Comparison of ENCODE assay signal across 8 cellular contexts in the genomic region with DNA sequence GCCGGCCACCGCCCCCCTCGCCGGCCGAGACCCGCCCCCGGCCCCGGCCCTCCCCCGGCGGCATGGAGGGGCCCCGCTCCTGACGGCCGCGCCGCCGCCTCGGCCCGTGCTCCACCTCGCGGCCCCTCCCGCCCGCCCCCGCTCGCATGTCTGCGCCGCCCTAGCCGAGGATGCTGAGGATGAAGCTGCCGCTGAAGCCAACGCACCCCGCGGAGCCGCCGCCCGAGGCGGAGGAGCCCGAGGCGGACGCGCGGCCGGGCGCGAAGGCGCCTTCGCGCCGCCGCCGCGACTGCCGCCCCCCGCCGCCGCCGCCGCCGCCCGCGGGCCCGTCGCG. TPM values are rescaled to one million over a fixed set of nuclear protein-coding genes. Genes with fewer than 3 reads are reported as not detected.
DNase-seq lines count a peak whose midpoint lies in the region; ATAC-seq and TF ChIP-seq lines count a peak whose summit lies in the region.

No MANE protein-coding gene starts in this region.

- peak overlapping the region; percentile 98 for H2AFZ ChIP-seq in mammary epithelial cell (ENCODE audit: low read depth, low read length)

- H3K27ac Mint-ChIP-seq in stimulated activated naive CD8-positive, alpha-beta T cell treated with anti-CD3 and anti-CD28 coated beads, Interleukin-15, amount 100 ng/mL, for 72 hours = no peak overlapping the region

- H3K36me3 ChIP-seq in mammary epithelial cell (ENCODE audit: insufficient read depth, low read length) = no peaks in the 10 kb centered on the region
- H3K36me3 ChIP-seq in mucosa of rectum (ENCODE audit: control insufficient read depth in 2 of 2, insufficient read depth in 2 of 2, low read length in 2 of 2) = no peaks in the 10 kb centered on the region

- TF ChIP-seq CTCF in mammary epithelial cell (conservative IDR thresholded peaks at IDR 0.05 in 1 of 2, IDR thresholded peaks at IDR 0.05 in 1 of 2; ENCODE audit: extremely low read depth in 1 of 2, insufficient read depth in 1 of 2, low read depth in 1 of 2, low read length in 2 of 2) = no peak

- H3K9ac ChIP-seq in mammary epithelial cell (ENCODE audit: insufficient read depth, low read length) = no peak overlapping the region
- H3K9ac ChIP-seq in mucosa of rectum (ENCODE audit: low read depth in 1 of 2, low read length in 2 of 2) = peak overlapping the region in 1 of 2 donors; percentile 78

- H3K4me3 Mint-ChIP-seq in stimulated activated naive CD8-positive, alpha-beta T cell treated with anti-CD3 and anti-CD28 coated beads, Interleukin-15, amount 100 ng/mL, for 72 hours = peak overlapping the region in 1 of 2 donors; percentile 45

- no TSS peak for BruUV-seq in mammary epithelial cell (replicated peaks; lab: Mats Ljungman, UMichigan)

- intact Hi-C loops in mammary epithelial cell (cut with micrococcal nuclease) = loop anchor here (1.0 to 10.0 kb wide), 4 partner anchors 98 to 902 kb away; partner anchors contain the start of genes PHLPP1, PIGN, RELCH and VPS4B

- no peaks in the 10 kb centered on the region for H3K27me3 Mint-ChIP-seq in stimulated activated naive CD8-positive, alpha-beta T cell treated with anti-CD3 and anti-CD28 coated beads, Interleukin-15, amount 100 ng/mL, for 72 hours

- peak overlapping the region in 2 of 3 experiments; percentile 96 to 97 for H3K4me3 ChIP-seq in mammary epithelial cell (replicated peaks in 1 of 3; ENCODE audit: insufficient read depth in 1 of 3, low read depth in 2 of 3, low read length in 3 of 3)
- peak overlapping the region; percentile 46 to 52 for H3K4me3 ChIP-seq in mucosa of rectum (ENCODE audit: low read length in 2 of 2)

- H3K9me3 ChIP-seq in mammary epithelial cell (replicated peaks; ENCODE audit: insufficient read depth, low read length) (no peaks in the 10 kb centered on the region), mucosa of rectum (ENCODE audit: control insufficient read depth in 2 of 2, low read length in 2 of 2) (no peaks in the 10 kb centered on the region)

- dilution Hi-C loops in mammary epithelial cell (cut with HindIII; ENCODE audit: low sequenced_read_pairs) = no loop called here

- peak overlapping the region; percentile 48 for H3K4me2 ChIP-seq in mammary epithelial cell (ENCODE audit: insufficient read depth, low read depth, low read length)

- no peaks in the 10 kb centered on the region for H3K27me3 ChIP-seq in mammary epithelial cell (ENCODE audit: insufficient read depth, low read length)
- no peaks in the 10 kb centered on the region for H3K27me3 ChIP-seq in mucosa of rectum (ENCODE audit: control insufficient read depth in 2 of 2, insufficient read depth in 2 of 2, low read length in 2 of 2)

- in situ Hi-C loops in mammary epithelial cell (cut with MboI; ENCODE audit: low sequenced_read_pairs in 2 of 2) = no loop called here

- no peak for DNase-seq in stimulated activated naive CD8-positive, alpha-beta T cell treated with anti-CD3 and anti-CD28 coated beads, Interleukin-15, amount 100 ng/mL, for 72 hours
- DNase-seq in stimulated activated naive CD8-positive, alpha-beta T cell treated with anti-CD3 and anti-CD28 coated beads, Interleukin-15, Interleukin-2, amounts not matched to agents 100 U/mL and 50 U/mL, for 24 hours = no peak
- DNase-seq in mammary epithelial cell (no peak), AG20443 (ENCODE audit: low spot score) (no peak), SK-N-DZ (ENCODE audit: low spot score) (no peak), iPS-NIHi11 (ENCODE audit: low spot score) (no peak), NCI-H1417 treated with DMSO at 0.1 percent for 48 hours (lab: John Stamatoyannopoulos, UW) (no peak)

- peaks cover 27% of the 10 kb centered on the region for H3K4me1 Mint-ChIP-seq in stimulated activated naive CD8-positive, alpha-beta T cell treated with anti-CD3 and anti-CD28 coated beads, Interleukin-15, amount 100 ng/mL, for 72 hours

- ATAC-seq in stimulated activated naive CD8-positive, alpha-beta T cell treated with anti-CD3 and anti-CD28 coated beads, Interleukin-15, amount 100 ng/mL, for 72 hours = peak; percentile 57
- ATAC-seq in stimulated activated naive CD8-positive, alpha-beta T cell treated with anti-CD3 and anti-CD28 coated beads, Interleukin-15, Interleukin-2, amounts not matched to agents 100 U/mL and 50 U/mL, for 24 hours = no peak

- H3K27ac ChIP-seq in mammary epithelial cell (ENCODE audit: insufficient read depth, low read depth, low read length) (no peak overlapping the region), mucosa of rectum (ENCODE audit: low read depth in 2 of 2, low read length in 2 of 2) (peak overlapping the region; percentile 95 to 96)

- peaks cover 25% of the 10 kb centered on the region for H3K4me1 ChIP-seq in mammary epithelial cell (ENCODE audit: insufficient read depth, low read length)
- peaks cover 11 to 17% of the 10 kb centered on the region in 2 donors for H3K4me1 ChIP-seq in mucosa of rectum (ENCODE audit: control insufficient read depth in 2 of 2, insufficient read depth in 2 of 2, low read length in 2 of 2)

- no CpG with 5 or more reads among the region's 62 CpGs for WGBS in mammary epithelial cell (ENCODE audit: low coverage, missing lambda C conversion rate)

- CTCF ChIA-PET in mammary epithelial cell (lab: Charles Lee; ENCODE audit: low non-redundant PET) = no interaction called here

- no peaks in the 10 kb centered on the region for H4K20me1 ChIP-seq in mammary epithelial cell (ENCODE audit: insufficient read depth, low read length)

- no peaks in the 10 kb centered on the region for H3K9me3 Mint-ChIP-seq in stimulated activated naive CD8-positive, alpha-beta T cell treated with anti-CD3 and anti-CD28 coated beads, Interleukin-15, amount 100 ng/mL, for 72 hours

- peaks cover 55% of the 10 kb centered on the region for H3K79me2 ChIP-seq in mammary epithelial cell (ENCODE audit: insufficient read depth, low read length)

RNA-seq across cellular contexts. Expression of gene ZCCHC2, which starts 0.4 kb away (rescaled TPM):
- total RNA-seq in mammary epithelial cell = 10 to 100 TPM; 13.7 to 16.2 TPM
- 12.2 TPM for polyA plus RNA-seq in mammary epithelial cell
- polyA minus RNA-seq in mammary epithelial cell = 38.9 TPM
- polyA plus RNA-seq in SK-N-DZ (2014; cell fraction: cytosol; rRNA removed) = 3.6 and 4.9 TPM in 2 replicates
- polyA plus RNA-seq in SK-N-DZ (2014; cell fraction: nucleus; rRNA removed) = 3.8 and 4.6 TPM in 2 replicates
